In genomic region chr10:7054915-7055314, GRCh38 we compare ENCODE assay signal across 13 cellular contexts.
A peak's percentile ranks its signal among the peaks of the same experiment; 100 is the strongest.
DNase-seq lines count a peak whose midpoint lies in the region; ATAC-seq, FAIRE-seq and TF ChIP-seq lines count a peak whose summit lies in the region.
"Had no signal": no experiment of that assay in that cellular context is flagged by ENCODE, and none has a peak within 500 bp of the region (broad histone marks: within the 10 kb centered on the region; RNA-seq: fewer than 3 reads in every experiment).

No MANE protein-coding gene starts in this region.

- H3K27me3 ChIP-seq in GM12878 (replicated peaks in 1 of 2; ENCODE audit: control insufficient read depth in 2 of 2, insufficient read depth in 2 of 2, low read length in 1 of 2): no peaks in the 10 kb centered on the region
- H3K27me3 ChIP-seq: breast epithelium had no signal

- DNase-seq in DMS 273 (lab: John Stamatoyannopoulos, UW; ENCODE audit: unreplicated experiment): peak; percentile 26
- DNase-seq in DMS 273 treated with DMSO at 0.1 percent for 48 hours (lab: John Stamatoyannopoulos, UW): no peak
- DNase-seq in HuH-7.5 (ENCODE audit: low spot score): peak; percentile 6
- no peak for DNase-seq in GM12878 (ENCODE audit: low read depth, low spot score)
- DNase-seq in progenitor cell of endocrine pancreas (ENCODE audit: low spot score, unreplicated experiment): no peak
- no peak for DNase-seq in hippocampal formation (lab: John Stamatoyannopoulos, UW)
- DNase-seq in NCI-H2227 (lab: John Stamatoyannopoulos, UW; ENCODE audit: unreplicated experiment): no peak
- DNase-seq: natural killer cell, NCI-H1048, SHP77 treated with DMSO at 0.1 percent for 48 hours had no signal

- H3K36me3 Mint-ChIP-seq in progenitor cell of endocrine pancreas (ENCODE audit: insufficient read depth): no peaks in the 10 kb centered on the region
- H3K36me3 Mint-ChIP-seq: natural killer cell had no signal

- H3K4me3 Mint-ChIP-seq in progenitor cell of endocrine pancreas (ENCODE audit: low read depth): no peak overlapping the region
- H3K4me3 Mint-ChIP-seq: natural killer cell had no signal

- no peaks in the 10 kb centered on the region for H3K4me1 Mint-ChIP-seq in progenitor cell of endocrine pancreas (ENCODE audit: low read depth)

- no peaks in the 10 kb centered on the region for H3K27me3 Mint-ChIP-seq in progenitor cell of endocrine pancreas

- H4K20me1 ChIP-seq in GM12878 (ENCODE audit: control insufficient read depth, insufficient read depth): no peaks in the 10 kb centered on the region

- SMC1A ChIA-PET in GM12878 (lab: Charles Lee; ENCODE audit: uncharacterized antibody, unreplicated experiment): interaction anchor here (0.8 kb wide), 1 partner anchor 9 kb away, joined by 3 read pairs; no protein-coding TSS in a partner anchor

- H3K27ac Mint-ChIP-seq in progenitor cell of endocrine pancreas: no peak overlapping the region
- H3K27ac Mint-ChIP-seq: natural killer cell had no signal

- TF ChIP-seq RAD21 in GM12878 (IDR thresholded peaks at IDR 0.05; ENCODE audit: insufficient read depth, low read depth, low read length): peak; percentile 33

- no TSS peak for BruUV-seq in GM12878 (replicated peaks; lab: Mats Ljungman, UMichigan)

- H3K4me2 ChIP-seq in GM12878 (ENCODE audit: control insufficient read depth, insufficient read depth): no peak overlapping the region

- no peak for TF ChIP-seq EP300 in GM12878 (IDR thresholded peaks at IDR 0.05; ENCODE audit: borderline replicate concordance in 1 of 2, control insufficient read depth in 1 of 2, low read depth in 2 of 2, low read length in 2 of 2)

- TF ChIP-seq CTCF in GM12878 (IDR thresholded peaks at IDR 0.05 in 2 of 3, conservative IDR thresholded peaks at IDR 0.05 in 1 of 3; ENCODE audit: control insufficient read depth in 2 of 3, extremely low read depth in 1 of 3, insufficient read depth in 1 of 3, low read depth in 3 of 3, low read length in 3 of 3) (peak in 1 of 3 experiments; percentile 25; a peak in 2 of 6 replicates), progenitor cell of endocrine pancreas (IDR thresholded peaks at IDR 0.05; ENCODE audit: unreplicated experiment) (peak; percentile 39)

- WGBS in GM12878 (ENCODE audit: insufficient coverage, insufficient replicate concordance, low lambda C conversion rate, missing lambda C conversion rate): 33% methylated on average over 6 of the region's 6 CpGs

- TF ChIP-seq POLR2A in GM12878 (IDR thresholded peaks at IDR 0.05; ENCODE audit: low read depth, low read length): no peak

- no peaks in the 10 kb centered on the region for H3K4me1 ChIP-seq in GM12878 (ENCODE audit: control insufficient read depth, insufficient read depth, low read length)
- H3K4me1 ChIP-seq: breast epithelium had no signal

- POLR2A ChIA-PET in GM12878 (lab: Charles Lee): no interaction called here

- no peak overlapping the region for H2AFZ ChIP-seq in GM12878 (ENCODE audit: control insufficient read depth, low read depth, low read length)

- no peaks in the 10 kb centered on the region for H3K79me2 ChIP-seq in GM12878 (ENCODE audit: control insufficient read depth, insufficient read depth, low read length)

- RAD21 ChIA-PET in GM12878 (lab: Charles Lee; ENCODE audit: unreplicated experiment): interaction anchor here (1.1 kb wide), 1 partner anchor 135 kb away, joined by 3 read pairs; no protein-coding TSS in a partner anchor

- H3K9ac ChIP-seq in GM12878 (ENCODE audit: control insufficient read depth, insufficient read depth, low read length): no peak overlapping the region

- no peak overlapping the region for H3K27ac ChIP-seq in GM12878 (ENCODE audit: control insufficient read depth, insufficient read depth)
- H3K27ac ChIP-seq: breast epithelium had no signal

- in situ Hi-C loops in GM12878 (cut with MboI): no loop called here

- CTCF ChIA-PET in GM12878 (lab: Yijun Ruan, JAX): interaction anchor here (0.9 to 1.2 kb wide), 3 partner anchors 11 to 67 kb away, joined by 3 read pairs; no protein-coding TSS in a partner anchor

- H3K9me3 ChIP-seq in GM12878 (replicated peaks; ENCODE audit: control insufficient read depth, insufficient read depth, low read length): no peaks in the 10 kb centered on the region; the same call in 1 of the 3 replicates

- peak; percentile 57 for ATAC-seq in GM12878
- no peak for ATAC-seq in GM19467 (IDR thresholded peaks at IDR 0.05; ENCODE audit: unreplicated experiment)
- ATAC-seq: natural killer cell had no signal

- H3K36me3 ChIP-seq in GM12878 (ENCODE audit: control insufficient read depth in 2 of 2, insufficient read depth in 2 of 2, low read length in 1 of 2): no peaks in the 10 kb centered on the region
- H3K36me3 ChIP-seq: breast epithelium had no signal

- H3K4me3 ChIP-seq in GM12878: no peak overlapping the region
- H3K4me3 ChIP-seq: breast epithelium had no signal

- FAIRE-seq in GM12878 (lab: Jason Lieb, UNC): no peak
- FAIRE-seq: A204.1 had no signal

- H3K9me3 Mint-ChIP-seq in progenitor cell of endocrine pancreas (ENCODE audit: low read depth): peaks cover 4% of the 10 kb centered on the region

- intact Hi-C loops in GM12878 (cut with micrococcal nuclease; ENCODE audit: unreplicated experiment): no loop called here

TF ChIP-seq in GM12878, 131 proteins besides CTCF, POLR2A, EP300 and RAD21:
- TF ChIP-seq ATF2 (IDR thresholded peaks at IDR 0.05; ENCODE audit: low read length) (no peak), RAD51 (IDR thresholded peaks at IDR 0.05) (peak; percentile 20; the same call in 1 of the 2 replicates), IRF4 (IDR thresholded peaks at IDR 0.05; ENCODE audit: low read depth, low read length) (no peak), TAF1 (IDR thresholded peaks at IDR 0.05; ENCODE audit: borderline replicate concordance, low read depth, low read length) (no peak), CHD2 (IDR thresholded peaks at IDR 0.05; ENCODE audit: borderline replicate concordance, low read depth, low read length) (no peak), USF1 (IDR thresholded peaks at IDR 0.05; ENCODE audit: borderline replicate concordance, extremely low read length, insufficient read depth, low read depth, low read length) (peak; percentile 20), FOXM1 (IDR thresholded peaks at IDR 0.05; ENCODE audit: low read depth, low read length) (no peak)

Comparison
In these comparisons a context has a peak if more than half of its experiments do, and no peak if none do; other contexts are left out.
1. DNase-seq: peak in DMS 273 (single experiment) and HuH-7.5 (single experiment); none in DMS 273 treated with DMSO at 0.1 percent for 48 hours (single experiment), GM12878 (single experiment), progenitor cell of endocrine pancreas (single experiment), hippocampal formation (0 of 2) and NCI-H2227 (single experiment).